Comparison of ENCODE assay signal across 8 cellular contexts in genomic region chr1:201511925-201512539, GRCh38. TPM values are rescaled to one million over a fixed set of nuclear protein-coding genes. Genes with fewer than 3 reads are reported as not detected.
DNase-seq lines count a peak whose midpoint lies in the region; ATAC-seq and TF ChIP-seq lines count a peak whose summit lies in the region.

No MANE protein-coding gene starts in this region.

- H3K36me3 ChIP-seq in right lobe of liver, result no peaks in the 10 kb centered on the region
- H3K36me3 ChIP-seq in transverse colon, result no peaks in the 10 kb centered on the region

- no peaks in the 10 kb centered on the region for H3K9me3 Mint-ChIP-seq in activated CD8-positive, alpha-beta T cell treated with anti-CD3 and anti-CD28 coated beads, Interleukin-2, amount 10 ng/mL, durations not matched to agents 7 days and 5 days (ENCODE audit: insufficient read depth)

- H3K4me1 Mint-ChIP-seq in activated CD8-positive, alpha-beta T cell treated with anti-CD3 and anti-CD28 coated beads, Interleukin-2, amount 10 ng/mL, durations not matched to agents 7 days and 5 days (ENCODE audit: low read depth), result peaks cover 41% of the 10 kb centered on the region

- H3K27me3 ChIP-seq in right lobe of liver (no peaks in the 10 kb centered on the region), transverse colon (no peaks in the 10 kb centered on the region)

- H3K4me3 ChIP-seq in astrocyte of the spinal cord (ENCODE audit: low read depth, low read length) (no peak overlapping the region), right lobe of liver (no peak overlapping the region), transverse colon (no peak overlapping the region)

- H3K36me3 Mint-ChIP-seq in activated CD8-positive, alpha-beta T cell treated with anti-CD3 and anti-CD28 coated beads, Interleukin-2, amount 10 ng/mL, durations not matched to agents 7 days and 5 days (ENCODE audit: low read depth), result no peaks in the 10 kb centered on the region

- no peak for TF ChIP-seq POLR2A in right lobe of liver (IDR thresholded peaks at IDR 0.05)
- no peak for TF ChIP-seq POLR2A in transverse colon (IDR thresholded peaks at IDR 0.05)

- CTCF ChIA-PET in activated CD8-positive, alpha-beta T cell treated with anti-CD3 and anti-CD28 coated beads, Interleukin-2, amount 10 ng/mL, durations not matched to agents 7 days and 5 days (lab: Charles Lee), result interaction anchor here (0.8 to 11.2 kb wide), 27 partner anchors 11 to 336 kb away, joined by 3 to 373 read pairs (median 5); partner anchors contain the start of gene NAV1

- H3K9me3 ChIP-seq in right lobe of liver (no peaks in the 10 kb centered on the region), transverse colon (no peaks in the 10 kb centered on the region)

- peak overlapping the region; percentile 34 to 60 (median 60) for H3K27ac ChIP-seq in right lobe of liver
- peak overlapping the region; percentile 71 to 97 (median 94) for H3K27ac ChIP-seq in transverse colon

- H3K27me3 Mint-ChIP-seq in activated CD8-positive, alpha-beta T cell treated with anti-CD3 and anti-CD28 coated beads, Interleukin-2, amount 10 ng/mL, durations not matched to agents 7 days and 5 days (ENCODE audit: low read depth), result no peaks in the 10 kb centered on the region

- peaks cover 0 to 20% (median 4%) of the 10 kb centered on the region in 4 donors for H3K4me1 ChIP-seq in right lobe of liver
- H3K4me1 ChIP-seq in transverse colon, result peaks cover 3 to 34% (median 28%) of the 10 kb centered on the region in 4 donors

- in situ Hi-C loops in astrocyte of the spinal cord (cut with HindIII; ENCODE audit: low sequenced_read_pairs) (no loop called here), transverse colon (cut with MboI; ENCODE audit: low pct_ligation_motif_present in 1 of 4, low pct_unique_long_range_greater_than_20kb in 1 of 4, low sequenced_read_pairs in 3 of 4) (no loop called here)

- intact Hi-C loops in right lobe of liver (cut with DNase I) (no loop called here), transverse colon (cut with DNase I; ENCODE audit: low total_unique reads) (loop anchor here (5.0 kb wide), 1 partner anchor 65 kb away; no protein-coding TSS in a partner anchor)

- H3K27ac Mint-ChIP-seq in activated CD8-positive, alpha-beta T cell treated with anti-CD3 and anti-CD28 coated beads, Interleukin-2, amount 10 ng/mL, durations not matched to agents 7 days and 5 days, result no peak overlapping the region

- POLR2A ChIA-PET in activated CD8-positive, alpha-beta T cell treated with anti-CD3 and anti-CD28 coated beads, Interleukin-2, amount 10 ng/mL, durations not matched to agents 7 days and 5 days (lab: Charles Lee), result interaction anchor here (1.1 to 2.6 kb wide), 2 partner anchors 30 to 64 kb away, joined by 4 to 17 read pairs; no protein-coding TSS in a partner anchor

- no peak overlapping the region for H3K4me3 Mint-ChIP-seq in activated CD8-positive, alpha-beta T cell treated with anti-CD3 and anti-CD28 coated beads, Interleukin-2, amount 10 ng/mL, durations not matched to agents 7 days and 5 days

- 10% methylated on average over 1 of the region's 6 CpGs for WGBS in right lobe of liver (ENCODE audit: insufficient coverage, low coverage, low lambda C conversion rate, missing lambda C conversion rate)
- WGBS in transverse colon (ENCODE audit: low coverage in 1 of 2), 2 donors, result 46 to 80% methylated on average over 2 to 6 of the region's 6 CpGs

- ATAC-seq in HG03342 (IDR thresholded peaks at IDR 0.05; ENCODE audit: unreplicated experiment) (peak; percentile 40), right lobe of liver (peak; percentile 72 to 87 (median 75)), GM18517 (IDR thresholded peaks at IDR 0.05; ENCODE audit: unreplicated experiment) (no peak), GM21825 (IDR thresholded peaks at IDR 0.05; ENCODE audit: unreplicated experiment) (no peak)
- no peak for ATAC-seq in activated CD8-positive, alpha-beta T cell treated with anti-CD3 and anti-CD28 coated beads, Interleukin-2, amount 10 ng/mL, durations not matched to agents 7 days and 5 days

- peak; percentile 26 for DNase-seq in COLO668 (lab: John Stamatoyannopoulos, UW; ENCODE audit: unreplicated experiment)
- peak; percentile 21 for DNase-seq in astrocyte of the spinal cord (ENCODE audit: low read depth, low spot score)
- peak; percentile 65 to 82 (median 77) for DNase-seq in right lobe of liver
- DNase-seq in transverse colon, result peak; percentile 31
- no peak for DNase-seq in activated CD8-positive, alpha-beta T cell treated with anti-CD3 and anti-CD28 coated beads, Interleukin-2, amount 10 ng/mL, durations not matched to agents 7 days and 5 days

- TF ChIP-seq CTCF in astrocyte of the spinal cord (IDR thresholded peaks at IDR 0.05; ENCODE audit: low read depth, low read length) (no peak), right lobe of liver (IDR thresholded peaks at IDR 0.05) (no peak), transverse colon (IDR thresholded peaks at IDR 0.05) (no peak)

- TF ChIP-seq EP300 in transverse colon (IDR thresholded peaks at IDR 0.05; ENCODE audit: low read depth), result no peak

RNA-seq across cellular contexts. Expression of gene CSRP1, which starts 5.1 kb away (rescaled TPM):
- total RNA-seq in right lobe of liver (100 to 1,000 TPM in 2 of 6 experiments, 10 to 100 TPM in 4; 54.9 to 158 (median 87.0) TPM), transverse colon (1,000 to 10,000 TPM in 2 of 4 donors, 100 to 1,000 TPM in 2; 697 to 1,474 (median 915) TPM)
- 10 to 100 TPM; 78.7 to 80.9 TPM for total RNA-seq in activated CD8-positive, alpha-beta T cell treated with anti-CD3 and anti-CD28 coated beads, Interleukin-2, amount 10 ng/mL, durations not matched to agents 7 days and 5 days

RNA-seq across cellular contexts. Expression of gene NAV1, which starts 26.9 kb away (rescaled TPM):
- total RNA-seq in right lobe of liver, result 1 to 10 TPM; 2.1 to 7.4 (median 3.7) TPM
- total RNA-seq in transverse colon, result 10 to 100 TPM; 13.0 to 40.6 (median 16.9) TPM
- total RNA-seq in activated CD8-positive, alpha-beta T cell treated with anti-CD3 and anti-CD28 coated beads, Interleukin-2, amount 10 ng/mL, durations not matched to agents 7 days and 5 days, result 1 to 10 TPM; 1.1 to 1.9 TPM

RNA-seq across cellular contexts. Expression of gene PHLDA3, which starts 43.0 kb away (rescaled TPM):
- total RNA-seq in right lobe of liver (10 to 100 TPM in 1 of 6 experiments, 1 to 10 TPM in 5; 1.0 to 10.9 (median 2.7) TPM), transverse colon (10 to 100 TPM; 19.4 to 47.6 (median 31.5) TPM)
- 10 to 100 TPM; 17.3 to 18.7 TPM for total RNA-seq in activated CD8-positive, alpha-beta T cell treated with anti-CD3 and anti-CD28 coated beads, Interleukin-2, amount 10 ng/mL, durations not matched to agents 7 days and 5 days

Comparison
In these comparisons a context has a peak if more than half of its experiments do, and no peak if none do; other contexts are left out.
1. ATAC-seq: peak in HG03342 (single experiment) and right lobe of liver (4 of 4); none in GM18517 (single experiment), activated CD8-positive, alpha-beta T cell treated with anti-CD3 and anti-CD28 coated beads, Interleukin-2, amount 10 ng/mL, durations not matched to agents 7 days and 5 days (single experiment) and GM21825 (single experiment).
2. RNA of gene CSRP1, which starts 5.1 kb away (total RNA-seq): 697 to 1,474 TPM in transverse colon; 54.9 to 158 TPM in right lobe of liver and 78.7 to 80.9 TPM in activated CD8-positive, alpha-beta T cell treated with anti-CD3 and anti-CD28 coated beads, Interleukin-2, amount 10 ng/mL, durations not matched to agents 7 days and 5 days; every median in the first group is over 4 times any median in the second.